ENCODE assay signal across 8 cellular contexts in the genomic region with DNA sequence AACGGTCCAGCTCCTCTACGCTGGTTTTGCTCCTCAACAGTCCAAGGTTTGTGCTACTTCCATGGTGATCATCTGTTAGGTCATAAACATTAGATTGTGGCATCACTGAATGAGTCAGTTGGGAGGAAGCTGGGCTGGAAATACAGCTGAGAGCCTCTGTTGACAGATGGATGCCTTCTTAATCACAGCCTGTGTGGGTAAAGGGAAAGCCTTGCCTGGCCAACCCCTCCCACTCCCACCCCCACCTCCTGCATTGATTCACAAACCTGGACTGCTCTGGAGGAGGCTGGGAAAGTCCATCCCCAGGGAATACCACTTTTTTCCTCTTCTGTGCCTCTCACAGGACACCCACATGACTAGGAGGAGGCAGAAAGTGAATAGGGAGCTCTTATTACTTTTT.
DNase-seq lines count a peak whose midpoint lies in the region; ATAC-seq and TF ChIP-seq lines count a peak whose summit lies in the region.

No MANE protein-coding gene starts in this region.

- POLR2A ChIA-PET in HEK293T (lab: Yijun Ruan, JAX): no interaction called here
- POLR2A ChIA-PET in RWPE1 (lab: Yijun Ruan, JAX; ENCODE audit: low non-redundant PET): no interaction called here

- no peak for TF ChIP-seq CTCF in RWPE1 (conservative IDR thresholded peaks at IDR 0.05; ENCODE audit: low read depth)

- no peak for ATAC-seq in HG03039 (IDR thresholded peaks at IDR 0.05; ENCODE audit: unreplicated experiment)
- no peak for ATAC-seq in GM21619 (IDR thresholded peaks at IDR 0.05; ENCODE audit: unreplicated experiment)

- CTCF ChIA-PET in HEK293T (lab: Yijun Ruan, JAX): no interaction called here
- CTCF ChIA-PET in RWPE1 (lab: Yijun Ruan, JAX): interaction anchor here (0.6 kb wide), 1 partner anchor 77 kb away, joined by 4 read pairs; no protein-coding TSS in a partner anchor

- no peak overlapping the region for H3K4me3 ChIP-seq in skin epidermis

- DNase-seq in HEK293T (ENCODE audit: extremely low spot score) (peak; percentile 37), RWPE1 (ENCODE audit: low spot score) (peak; percentile 77), germinal center (ENCODE audit: low spot score) (peak; percentile 25), globus pallidus (ENCODE audit: low spot score) (no peak), DMS79 (lab: John Stamatoyannopoulos, UW) (no peak)

- H3K27ac ChIP-seq in RWPE1 (no peak overlapping the region), skin epidermis (peak overlapping the region in 20 of 21 experiments; percentile 13 to 92 (median 78))

TF ChIP-seq in HEK293T, 16 proteins besides CTCF, POLR2A, EP300 and RAD21:
- TF ChIP-seq ELF4 (IDR thresholded peaks at IDR 0.05) (no peak), FOXK2 (IDR thresholded peaks at IDR 0.05) (no peak), FOXA1 (IDR thresholded peaks at IDR 0.05) (no peak), ZNF384 (IDR thresholded peaks at IDR 0.05) (no peak), SP1 (IDR thresholded peaks at IDR 0.05) (no peak), NFRKB (IDR thresholded peaks at IDR 0.05) (no peak), CTBP1 (IDR thresholded peaks at IDR 0.05; ENCODE audit: borderline replicate concordance) (no peak), HDGF (IDR thresholded peaks at IDR 0.05; ENCODE audit: borderline replicate concordance) (no peak), L3MBTL2 (conservative IDR thresholded peaks at IDR 0.05) (no peak), TARDBP (IDR thresholded peaks at IDR 0.05) (no peak), ARNT (IDR thresholded peaks at IDR 0.05) (no peak), FOXM1 (IDR thresholded peaks at IDR 0.05; ENCODE audit: borderline replicate concordance) (no peak), SUZ12 (IDR thresholded peaks at IDR 0.05) (no peak), BHLHE40 (IDR thresholded peaks at IDR 0.05; ENCODE audit: borderline replicate concordance) (no peak), LEF1 (IDR thresholded peaks at IDR 0.05; ENCODE audit: borderline replicate concordance) (no peak)
- TF ChIP-seq, protein P1, sequence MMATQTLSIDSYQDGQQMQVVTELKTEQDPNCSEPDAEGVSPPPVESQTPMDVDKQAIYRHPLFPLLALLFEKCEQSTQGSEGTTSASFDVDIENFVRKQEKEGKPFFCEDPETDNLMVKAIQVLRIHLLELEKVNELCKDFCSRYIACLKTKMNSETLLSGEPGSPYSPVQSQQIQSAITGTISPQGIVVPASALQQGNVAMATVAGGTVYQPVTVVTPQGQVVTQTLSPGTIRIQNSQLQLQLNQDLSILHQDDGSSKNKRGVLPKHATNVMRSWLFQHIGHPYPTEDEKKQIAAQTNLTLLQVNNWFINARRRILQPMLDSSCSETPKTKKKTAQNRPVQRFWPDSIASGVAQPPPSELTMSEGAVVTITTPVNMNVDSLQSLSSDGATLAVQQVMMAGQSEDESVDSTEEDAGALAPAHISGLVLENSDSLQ (IDR thresholded peaks at IDR 0.05): no peak

Comparison
In these comparisons a context has a peak if more than half of its experiments do, and no peak if none do; other contexts are left out.
1. DNase-seq: peak in HEK293T (single experiment), RWPE1 (single experiment) and germinal center (single experiment); none in globus pallidus (single experiment) and DMS79 (single experiment).